ENCODE assay signal across 8 cellular contexts in the genomic region with DNA sequence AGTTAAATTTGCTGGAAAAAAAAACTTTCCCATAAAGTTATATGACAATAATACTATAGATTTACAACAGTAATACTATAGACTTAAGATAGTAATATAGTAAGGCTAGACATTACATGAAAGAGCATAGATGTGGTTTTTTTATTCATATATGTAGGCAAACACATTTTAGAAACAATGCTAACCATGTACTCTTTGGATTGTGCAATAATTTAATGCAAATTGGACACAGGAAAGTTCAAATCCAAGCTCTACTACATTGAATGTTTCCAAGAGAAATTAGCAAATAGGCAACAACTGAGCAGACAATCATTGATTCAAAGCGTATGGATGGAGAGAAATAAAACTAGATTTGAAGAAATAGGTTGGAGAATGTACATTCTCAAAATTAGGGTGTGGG.
"Had no signal": no experiment of that assay in that cellular context is flagged by ENCODE, and none has a peak within 500 bp of the region (broad histone marks: within the 10 kb centered on the region; RNA-seq: fewer than 3 reads in every experiment).

No MANE protein-coding gene starts in this region.

- DNase-seq: GDM1, GF-D8 had no signal

- FAIRE-seq: G401.6, GM12878, GM12891, GM12892, GM18507, GM19239 had no signal

- ATAC-seq: GM12878 had no signal

- H3K4me3 ChIP-seq: GM12878 had no signal
